Comparison of ENCODE assay signal across 1 cellular context in genomic region chr14:76227450-76228050, GRCh38.
TF ChIP-seq lines count a peak whose summit lies in the region.

No MANE protein-coding gene starts in this region.

TF ChIP-seq in HepG2, 621 proteins besides CTCF, POLR2A, EP300 and RAD21 (continued from another document):
- TF ChIP-seq, protein P1, sequence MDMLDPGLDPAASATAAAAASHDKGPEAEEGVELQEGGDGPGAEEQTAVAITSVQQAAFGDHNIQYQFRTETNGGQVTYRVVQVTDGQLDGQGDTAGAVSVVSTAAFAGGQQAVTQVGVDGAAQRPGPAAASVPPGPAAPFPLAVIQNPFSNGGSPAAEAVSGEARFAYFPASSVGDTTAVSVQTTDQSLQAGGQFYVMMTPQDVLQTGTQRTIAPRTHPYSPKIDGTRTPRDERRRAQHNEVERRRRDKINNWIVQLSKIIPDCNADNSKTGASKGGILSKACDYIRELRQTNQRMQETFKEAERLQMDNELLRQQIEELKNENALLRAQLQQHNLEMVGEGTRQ (IDR thresholded peaks at IDR 0.05; ENCODE audit: low read depth, low read length) = no peak
- TF ChIP-seq, protein P1 (CRISPR knock-in tag; IDR thresholded peaks at IDR 0.05; ENCODE audit: borderline replicate concordance) = no peak
- TF ChIP-seq GATA4 (IDR thresholded peaks at IDR 0.05; ENCODE audit: borderline replicate concordance, low read depth) (no peak), FOSL2 (CRISPR knock-in tag; IDR thresholded peaks at IDR 0.05) (peak; percentile 76), THAP11 (CRISPR knock-in tag; IDR thresholded peaks at IDR 0.05) (no peak), ZNF879 (CRISPR knock-in tag; IDR thresholded peaks at IDR 0.05) (no peak), ZNF354B (CRISPR knock-in tag; IDR thresholded peaks at IDR 0.05) (no peak)
- TF ChIP-seq, protein P2, sequence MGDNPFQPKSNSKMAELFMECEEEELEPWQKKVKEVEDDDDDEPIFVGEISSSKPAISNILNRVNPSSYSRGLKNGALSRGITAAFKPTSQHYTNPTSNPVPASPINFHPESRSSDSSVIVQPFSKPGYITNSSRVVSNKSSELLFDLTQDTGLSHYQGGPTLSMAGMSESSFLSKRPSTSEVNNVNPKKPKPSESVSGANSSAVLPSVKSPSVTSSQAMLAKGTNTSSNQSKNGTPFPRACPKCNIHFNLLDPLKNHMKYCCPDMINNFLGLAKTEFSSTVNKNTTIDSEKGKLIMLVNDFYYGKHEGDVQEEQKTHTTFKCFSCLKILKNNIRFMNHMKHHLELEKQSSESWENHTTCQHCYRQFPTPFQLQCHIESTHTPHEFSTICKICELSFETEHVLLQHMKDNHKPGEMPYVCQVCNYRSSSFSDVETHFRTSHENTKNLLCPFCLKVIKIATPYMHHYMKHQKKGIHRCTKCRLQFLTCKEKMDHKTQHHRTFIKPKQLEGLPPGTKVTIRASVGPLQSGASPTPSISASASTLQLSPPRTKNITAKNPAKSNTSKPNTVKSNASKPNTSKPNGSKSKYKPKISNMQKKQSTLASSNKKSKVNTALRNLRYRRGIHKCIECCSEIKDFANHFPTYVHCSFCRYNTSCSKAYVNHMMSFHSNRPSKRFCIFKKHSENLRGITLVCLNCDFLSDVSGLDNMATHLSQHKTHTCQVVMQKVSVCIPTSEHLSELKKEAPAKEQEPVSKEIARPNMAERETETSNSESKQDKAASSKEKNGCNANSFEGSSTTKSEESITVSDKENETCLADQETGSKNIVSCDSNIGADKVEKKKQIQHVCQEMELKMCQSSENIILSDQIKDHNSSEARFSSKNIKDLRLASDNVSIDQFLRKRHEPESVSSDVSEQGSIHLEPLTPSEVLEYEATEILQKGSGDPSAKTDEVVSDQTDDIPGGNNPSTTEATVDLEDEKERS (CRISPR knock-in tag; IDR thresholded peaks at IDR 0.05) = no peak
